In genomic region chr22:33529424-33530113, GRCh38 we compare ENCODE assay signal across 24 cellular contexts.
DNase-seq lines count a peak whose midpoint lies in the region; ATAC-seq and TF ChIP-seq lines count a peak whose summit lies in the region.
"Had no signal": no experiment of that assay in that cellular context is flagged by ENCODE, and none has a peak within 500 bp of the region (broad histone marks: within the 10 kb centered on the region; RNA-seq: fewer than 3 reads in every experiment).

No MANE protein-coding gene starts in this region.

- 50% methylated on average over 9 of the region's 9 CpGs for WGBS in suprapubic skin

- H3K27me3 ChIP-seq in lower lobe of right lung (ENCODE audit: low read depth), result no peaks in the 10 kb centered on the region
- no peaks in the 10 kb centered on the region for H3K27me3 ChIP-seq in suprapubic skin
- H3K27me3 ChIP-seq: transverse colon had no signal

- H3K27ac ChIP-seq in lower lobe of right lung, result no peak overlapping the region
- no peak overlapping the region for H3K27ac ChIP-seq in suprapubic skin
- H3K27ac ChIP-seq: KMS-11, parathyroid adenoma, VCaP had no signal

- TF ChIP-seq POLR2A in suprapubic skin (IDR thresholded peaks at IDR 0.05), result no peak

- H3K4me1 ChIP-seq in lower lobe of right lung, result no peaks in the 10 kb centered on the region
- no peaks in the 10 kb centered on the region for H3K4me1 ChIP-seq in suprapubic skin
- H3K4me1 ChIP-seq: HAP-1, parathyroid adenoma, transverse colon had no signal

- TF ChIP-seq EP300 in suprapubic skin (IDR thresholded peaks at IDR 0.05), result no peak

- TF ChIP-seq CTCF in lower lobe of right lung (IDR thresholded peaks at IDR 0.05), result no peak
- no peak for TF ChIP-seq CTCF in suprapubic skin (IDR thresholded peaks at IDR 0.05)

- peak; percentile 17 for ATAC-seq in Right ventricle myocardium superior (ENCODE audit: poor library complexity)
- ATAC-seq in left ventricle myocardium superior, result peak; percentile 44
- no peak for ATAC-seq in lower lobe of right lung
- ATAC-seq in GM21447 (IDR thresholded peaks at IDR 0.05; ENCODE audit: unreplicated experiment), result no peak
- ATAC-seq in GM19023 (IDR thresholded peaks at IDR 0.05; ENCODE audit: unreplicated experiment), result no peak
- ATAC-seq: activated naive CD4-positive, alpha-beta T cell treated with anti-CD3 and anti-CD28 coated beads, Interleukin-2, amount 50 U/mL, for 72 hours; natural killer cell had no signal

- DNase-seq in Right ventricle myocardium superior (no peak), cardiac septum (ENCODE audit: low spot score) (no peak), cerebellum (ENCODE audit: low spot score) (peak; percentile 44), left ventricle myocardium superior (no peak), lower lobe of right lung (no peak), suprapubic skin (ENCODE audit: low spot score in 2 of 2) (no peak)
- DNase-seq: activated CD4-positive, alpha-beta memory T cell treated with anti-CD3 and anti-CD28 coated beads, Interleukin-2, amount 10 ng/mL, durations not matched to agents 7 days and 5 days; activated T-cell treated with anti-CD3 and anti-CD28 coated beads, Interleukin-2, amount 50 U/mL, for 48 hours; caudate nucleus; CD4-positive, alpha-beta memory T cell; endodermal cell; natural killer cell; NCI-H1105; NCI-H2171 treated with DMSO at 0.1 percent for 48 hours; RPMI8226; SW 1271; transverse colon had no signal

- H3K9me3 ChIP-seq in lower lobe of right lung (no peaks in the 10 kb centered on the region), suprapubic skin (no peaks in the 10 kb centered on the region)
- H3K9me3 ChIP-seq: HAP-1, transverse colon had no signal

- intact Hi-C loops in Right ventricle myocardium superior (cut with DNase I) (no loop called here), cardiac septum (cut with DNase I) (loop anchor here (5.0 to 10.0 kb wide), 2 partner anchors 33 to 385 kb away; no protein-coding TSS in a partner anchor), left ventricle myocardium superior (cut with micrococcal nuclease) (loop anchor here (10.0 kb wide), 1 partner anchor 225 kb away; no protein-coding TSS in a partner anchor), lower lobe of right lung (cut with DNase I) (no loop called here)

- H3K4me3 ChIP-seq in lower lobe of right lung, result no peak overlapping the region
- no peak overlapping the region for H3K4me3 ChIP-seq in suprapubic skin
- H3K4me3 ChIP-seq: HAP-1, transverse colon had no signal

- no peaks in the 10 kb centered on the region for H3K36me3 ChIP-seq in lower lobe of right lung
- no peaks in the 10 kb centered on the region for H3K36me3 ChIP-seq in suprapubic skin
- H3K36me3 ChIP-seq: HAP-1, transverse colon had no signal

Comparison
In these comparisons a context has a peak if more than half of its experiments do, and no peak if none do; other contexts are left out.
1. intact Hi-C loops: an anchor here in cardiac septum (5.0 to 10.0 kb wide) and left ventricle myocardium superior (10.0 kb wide); none called in Right ventricle myocardium superior and lower lobe of right lung.
2. ATAC-seq: peak in Right ventricle myocardium superior (single experiment) and left ventricle myocardium superior (single experiment); none in lower lobe of right lung (0 of 2), GM21447 (single experiment) and GM19023 (single experiment).